Comparison of ENCODE assay signal across 8 cellular contexts in genomic region chr2:230956827-230957755, GRCh38. TPM values are rescaled to one million over a fixed set of nuclear protein-coding genes. Genes with fewer than 3 reads are reported as not detected.
DNase-seq lines count a peak whose midpoint lies in the region; ATAC-seq and TF ChIP-seq lines count a peak whose summit lies in the region.

No MANE protein-coding gene starts in this region.

- H3K4me1 ChIP-seq in Caco-2 (peaks cover 12% of the 10 kb centered on the region), mesendoderm (ENCODE audit: control insufficient read depth, low read depth, low read length) (peaks cover 8% of the 10 kb centered on the region), tibial artery (peaks cover 0 to 8% (median 2%) of the 10 kb centered on the region in 4 donors)

- no peak overlapping the region for H4K8ac ChIP-seq in mesendoderm (ENCODE audit: low read depth, low read length)

- H3K79me1 ChIP-seq in mesendoderm (ENCODE audit: low read length) = no peaks in the 10 kb centered on the region

- no peak overlapping the region for H2AK5ac ChIP-seq in mesendoderm (ENCODE audit: low read length)

- H3K36me3 ChIP-seq in Caco-2 (ENCODE audit: control insufficient read depth, insufficient read depth, low read length) (no peaks in the 10 kb centered on the region), mesendoderm (ENCODE audit: control insufficient read depth, insufficient read depth, low read length) (no peaks in the 10 kb centered on the region), tibial artery (no peaks in the 10 kb centered on the region)

- peak; percentile 75 for ATAC-seq in GM19351 (IDR thresholded peaks at IDR 0.05; ENCODE audit: unreplicated experiment)
- peak; percentile 62 for ATAC-seq in HG03342 (IDR thresholded peaks at IDR 0.05; ENCODE audit: unreplicated experiment)

- CTCF ChIA-PET in Caco-2 (lab: Charles Lee) = no interaction called here

- peaks cover 8% of the 10 kb centered on the region for H3K4me1 Mint-ChIP-seq in Caco-2 (ENCODE audit: low read depth, unreplicated experiment)

- peak overlapping the region; percentile 19 for H3K4me3 ChIP-seq in Caco-2 (ENCODE audit: low read depth, low read length)
- peak overlapping the region in 58 of 59 donors; percentile 12 to 69 (median 55) for H3K4me3 ChIP-seq in dorsolateral prefrontal cortex
- H3K4me3 ChIP-seq in mesendoderm (ENCODE audit: low read length) = no peak overlapping the region
- peak overlapping the region; percentile 22 to 46 for H3K4me3 ChIP-seq in tibial artery

- no peak overlapping the region for H4K5ac ChIP-seq in mesendoderm (ENCODE audit: low read length)

- H3K27ac ChIP-seq in dorsolateral prefrontal cortex = no peak overlapping the region
- no peak overlapping the region for H3K27ac ChIP-seq in mesendoderm (ENCODE audit: low read depth, low read length)
- H3K27ac ChIP-seq in tibial artery = no peak overlapping the region

- no peaks in the 10 kb centered on the region for H3K9me3 Mint-ChIP-seq in Caco-2 (ENCODE audit: unreplicated experiment)

- BruUV-seq in Caco-2 (replicated peaks; lab: Mats Ljungman, UMichigan) = no TSS peak

- H3K36me3 Mint-ChIP-seq in Caco-2 (ENCODE audit: insufficient read depth, unreplicated experiment) = peaks cover 5% of the 10 kb centered on the region

- DNase-seq in Caco-2 (peak in 1 of 2 experiments; percentile 21), SW480 (ENCODE audit: low spot score) (peak; percentile 72), dorsolateral prefrontal cortex (peak in 3 of 10 donors; percentile 15 to 64 (median 33)), mesendoderm (peak; percentile 90), tibial artery (peak in 1 of 2 donors; percentile 39), hippocampal formation (lab: John Stamatoyannopoulos, UW) (no peak)

- POLR2A ChIA-PET in Caco-2 (lab: Charles Lee) = no interaction called here

- intact Hi-C loops in Caco-2 (cut with micrococcal nuclease; ENCODE audit: unreplicated experiment) (no loop called here), dorsolateral prefrontal cortex (cut with DNase I) (no loop called here), tibial artery (cut with DNase I; ENCODE audit: low total_unique reads) (no loop called here)

- H3K9me3 ChIP-seq in Caco-2 = no peaks in the 10 kb centered on the region
- no peaks in the 10 kb centered on the region for H3K9me3 ChIP-seq in tibial artery

- TF ChIP-seq CTCF in Caco-2 (IDR thresholded peaks at IDR 0.05; ENCODE audit: insufficient read depth in 1 of 2, low read depth in 1 of 2, low read length in 1 of 2, severe bottlenecking in 1 of 2, unreplicated experiment in 1 of 2) (no peak), dorsolateral prefrontal cortex (IDR thresholded peaks at IDR 0.05 in 54 of 56, conservative IDR thresholded peaks at IDR 0.05 in 2 of 56; ENCODE audit: low read depth in 1 of 56, partially characterized antibody in 56 of 56) (no peak), tibial artery (IDR thresholded peaks at IDR 0.05) (no peak)

- peak overlapping the region; percentile 62 for H3K18ac ChIP-seq in mesendoderm (ENCODE audit: low read length)

- no peak overlapping the region for H2BK120ac ChIP-seq in mesendoderm (ENCODE audit: low read depth, low read length)

- no peak overlapping the region for H2BK5ac ChIP-seq in mesendoderm (ENCODE audit: low read length)

- peak overlapping the region; percentile 50 for H3K9ac ChIP-seq in mesendoderm (ENCODE audit: low read length)

- no peaks in the 10 kb centered on the region for H3K27me3 Mint-ChIP-seq in Caco-2 (ENCODE audit: insufficient read depth, unreplicated experiment)

- peak overlapping the region; percentile 37 for H3K4me2 ChIP-seq in mesendoderm (ENCODE audit: low read length)

- no peak overlapping the region for H3K23ac ChIP-seq in mesendoderm (ENCODE audit: low read length)

- H3K56ac ChIP-seq in mesendoderm (ENCODE audit: low read length) = peak overlapping the region; percentile 75

- WGBS in mesendoderm (ENCODE audit: extremely low coverage, insufficient coverage, low lambda C conversion rate) = no CpG with 5 or more reads among the region's 43 CpGs

- H3K4ac ChIP-seq in mesendoderm (ENCODE audit: low read depth, low read length) = no peak overlapping the region

- H3K27me3 ChIP-seq in Caco-2 (replicated peaks; ENCODE audit: control insufficient read depth, insufficient read depth, low read length) (no peaks in the 10 kb centered on the region), dorsolateral prefrontal cortex (peaks cover 0 to 21% (median 0%) of the 10 kb centered on the region in 45 donors), mesendoderm (ENCODE audit: insufficient read depth, low read length, poor library complexity) (no peaks in the 10 kb centered on the region), tibial artery (peaks cover 3 to 29% of the 10 kb centered on the region in 2 donors)

- H3K79me2 ChIP-seq in mesendoderm (ENCODE audit: control insufficient read depth, insufficient read depth, low read length) = no peaks in the 10 kb centered on the region

- H3K4me3 Mint-ChIP-seq in Caco-2 (ENCODE audit: unreplicated experiment) = peak overlapping the region; percentile 78

- H3K27ac Mint-ChIP-seq in Caco-2 (ENCODE audit: unreplicated experiment) = peak overlapping the region; percentile 48

- H2BK15ac ChIP-seq in mesendoderm (replicated peaks; ENCODE audit: low read depth) = no peak overlapping the region

RNA-seq across cellular contexts. Expression of gene GPR55, which starts 32.0 kb away (rescaled TPM):
- total RNA-seq in Caco-2 (2022) (not detected in 2 replicates), dorsolateral prefrontal cortex (1 to 10 TPM in 74 of 120 experiments, under 1 TPM in 46; 0.14 to 6.3 (median 1.2) TPM)
- polyA plus RNA-seq in mesendoderm (2013, experiment 1 of 2) = 0.41 TPM
- 0.41 TPM for polyA plus RNA-seq in mesendoderm (2013, experiment 2 of 2)

RNA-seq across cellular contexts. Expression of gene SPATA3, which starts 38.8 kb away (rescaled TPM):
- total RNA-seq in Caco-2 (2022) (not detected in 2 replicates), dorsolateral prefrontal cortex (under 1 TPM in 6 of 120 experiments, not detected in 114; 0.37 to 0.81 (median 0.63) TPM)
- not detected for polyA plus RNA-seq in mesendoderm (2013, experiment 1 of 2)
- polyA plus RNA-seq in mesendoderm (2013, experiment 2 of 2) = not detected

Comparison
In these comparisons a context has a peak if more than half of its experiments do, and no peak if none do; other contexts are left out.
1. DNase-seq: peak in SW480 (single experiment) and mesendoderm (single experiment); none in hippocampal formation (0 of 2).